In genomic region chr5:164132358-164132757, GRCh38 we compare ENCODE assay signal across 40 cellular contexts.
"Had no signal": no experiment of that assay in that cellular context is flagged by ENCODE, and none has a peak within 500 bp of the region (broad histone marks: within the 10 kb centered on the region; RNA-seq: fewer than 3 reads in every experiment).

No MANE protein-coding gene starts in this region.

- H3K4me1 ChIP-seq: adrenal gland, ascending aorta, body of pancreas, breast epithelium had no signal

- H3K36me3 Mint-ChIP-seq: activated naive CD4-positive, alpha-beta T cell treated with anti-CD3 and anti-CD28 coated beads, Interleukin-2, amount 10 ng/mL, durations not matched to agents 7 days and 5 days; activated naive CD4-positive, alpha-beta T cell treated with anti-CD3 and anti-CD28 coated beads, Interleukin-2, amount 50 U/mL, for 24 hours; activated naive CD8-positive, alpha-beta T cell treated with anti-CD3 and anti-CD28 coated beads for 36 hours; activated naive CD8-positive, alpha-beta T cell treated with anti-CD3 and anti-CD28 coated beads, Interleukin-2, amount 10 ng/mL, durations not matched to agents 7 days and 5 days had no signal

- H3K4me3 ChIP-seq: adrenal gland, ascending aorta, body of pancreas, breast epithelium, cardiac muscle cell had no signal

- H3K27ac ChIP-seq: adrenal gland, ascending aorta, body of pancreas, brain microvascular endothelial cell, breast epithelium, cardiac muscle cell had no signal

- H3K27me3 ChIP-seq: adrenal gland, ascending aorta, body of pancreas, brain microvascular endothelial cell, breast epithelium, cardiac muscle cell had no signal

- H3K27me3 Mint-ChIP-seq: activated naive CD4-positive, alpha-beta T cell treated with anti-CD3 and anti-CD28 coated beads, Interleukin-2, amount 10 ng/mL, durations not matched to agents 7 days and 5 days; activated naive CD4-positive, alpha-beta T cell treated with anti-CD3 and anti-CD28 coated beads, Interleukin-2, amount 50 U/mL, for 24 hours; activated naive CD8-positive, alpha-beta T cell; activated naive CD8-positive, alpha-beta T cell treated with anti-CD3 and anti-CD28 coated beads for 36 hours; activated naive CD8-positive, alpha-beta T cell treated with anti-CD3 and anti-CD28 coated beads, Interleukin-2, amount 10 ng/mL, durations not matched to agents 7 days and 5 days; activated naive CD8-positive, alpha-beta T cell treated with anti-CD3 and anti-CD28 coated beads, Interleukin-2, amount 50 U/mL, for 24 hours; activated T-cell treated with anti-CD3 and anti-CD28 coated beads, Interleukin-2, amount 50 U/mL, for 24 hours; activated T-helper 17 cell treated with anti-CD3 and anti-CD28 coated beads, Interleukin-2, amount 50 U/mL, for 72 hours; central memory CD8-positive, alpha-beta T cell had no signal

- H3K27ac Mint-ChIP-seq: activated naive CD4-positive, alpha-beta T cell treated with anti-CD3 and anti-CD28 coated beads for 36 hours; activated naive CD4-positive, alpha-beta T cell treated with anti-CD3 and anti-CD28 coated beads, Interleukin-2, amount 10 ng/mL, durations not matched to agents 7 days and 5 days; activated naive CD4-positive, alpha-beta T cell treated with anti-CD3 and anti-CD28 coated beads, Interleukin-2, amount 50 U/mL, for 24 hours; activated naive CD4-positive, alpha-beta T cell treated with anti-CD3 and anti-CD28 coated beads, Interleukin-2, amount 50 U/mL, for 72 hours; activated naive CD8-positive, alpha-beta T cell; activated naive CD8-positive, alpha-beta T cell treated with anti-CD3 and anti-CD28 coated beads for 36 hours; activated naive CD8-positive, alpha-beta T cell treated with anti-CD3 and anti-CD28 coated beads, Interleukin-2, amount 10 ng/mL, durations not matched to agents 7 days and 5 days; activated naive CD8-positive, alpha-beta T cell treated with anti-CD3 and anti-CD28 coated beads, Interleukin-2, amount 50 U/mL, for 24 hours; activated T-cell treated with anti-CD3 and anti-CD28 coated beads, Interleukin-2, amount 50 U/mL, for 24 hours; activated T-cell treated with anti-CD3 and anti-CD28 coated beads, Interleukin-2, amount 50 U/mL, for 72 hours; activated T-helper 1 cell treated with anti-CD3 and anti-CD28 coated beads, Interleukin-12 subunit alpha, Interleukin-12 subunit beta, Interleukin-2, Interleukin-4 antibody, amounts not matched to agents 30 ng/mL and 10 ng/mL and 1 ng/mL, durations not matched to agents 14 hours and 24 hours and 36 hours; activated T-helper 17 cell treated with anti-CD3 and anti-CD28 coated beads, Interleukin-2, amount 50 U/mL, for 72 hours; activated T-helper 2 cell treated with anti-CD3 and anti-CD28 coated beads, Interferon-gamma antibody, Interleukin-2, Interleukin-4, amounts not matched to agents 10 μg/mL and 5 μg/mL and 100 μg/mL, durations not matched to agents 14 hours and 24 hours and 36 hours; brain had no signal

- H3K4me1 Mint-ChIP-seq: activated naive CD4-positive, alpha-beta T cell treated with anti-CD3 and anti-CD28 coated beads, Interleukin-2, amount 10 ng/mL, durations not matched to agents 7 days and 5 days; activated naive CD4-positive, alpha-beta T cell treated with anti-CD3 and anti-CD28 coated beads, Interleukin-2, amount 50 U/mL, for 24 hours; activated naive CD8-positive, alpha-beta T cell treated with anti-CD3 and anti-CD28 coated beads for 36 hours; activated naive CD8-positive, alpha-beta T cell treated with anti-CD3 and anti-CD28 coated beads, Interleukin-2, amount 10 ng/mL, durations not matched to agents 7 days and 5 days; activated naive CD8-positive, alpha-beta T cell treated with anti-CD3 and anti-CD28 coated beads, Interleukin-2, amount 50 U/mL, for 24 hours; activated T-helper 17 cell treated with anti-CD3 and anti-CD28 coated beads, Interleukin-2, amount 50 U/mL, for 72 hours; brain; central memory CD8-positive, alpha-beta T cell had no signal

- ATAC-seq: activated naive CD4-positive, alpha-beta T cell treated with anti-CD3 and anti-CD28 coated beads, Interleukin-2, amount 50 U/mL, for 72 hours; activated naive CD8-positive, alpha-beta T cell treated with anti-CD3 and anti-CD28 coated beads, Interleukin-2, amount 50 U/mL, for 24 hours; activated T-cell treated with anti-CD3 and anti-CD28 coated beads, Interleukin-2, amount 50 U/mL, for 4 hours; activated T-cell treated with anti-CD3 and anti-CD28 coated beads, Interleukin-2, amount 50 U/mL, for 72 hours; activated T-helper 17 cell treated with anti-CD3 and anti-CD28 coated beads, Interleukin-2, amount 50 U/mL, for 72 hours; body of pancreas had no signal

- H3K36me3 ChIP-seq: adrenal gland, ascending aorta, brain microvascular endothelial cell, breast epithelium, cardiac muscle cell had no signal

- DNase-seq: activated effector memory CD4-positive, alpha-beta T cell treated with anti-CD3 and anti-CD28 coated beads, Interleukin-2, amount 50 U/mL, for 16 hours; activated effector memory CD4-positive, alpha-beta T cell treated with Interleukin-2 at 50 U/mL for 16 hours; activated gamma-delta T cell; activated gamma-delta T cell treated with Interleukin-2 at 50 U/mL for 16 hours; activated naive CD4-positive, alpha-beta T cell; activated naive CD4-positive, alpha-beta T cell treated with anti-CD3 and anti-CD28 coated beads for 36 hours; activated naive CD4-positive, alpha-beta T cell treated with anti-CD3 and anti-CD28 coated beads, Interleukin-2, amount 10 ng/mL, durations not matched to agents 7 days and 5 days; activated naive CD4-positive, alpha-beta T cell treated with anti-CD3 and anti-CD28 coated beads, Interleukin-2, amount 50 U/mL, for 16 hours; activated naive CD4-positive, alpha-beta T cell treated with Interleukin-2 at 50 U/mL for 16 hours; activated naive CD8-positive, alpha-beta T cell treated with anti-CD3 and anti-CD28 coated beads for 36 hours; activated naive CD8-positive, alpha-beta T cell treated with anti-CD3 and anti-CD28 coated beads, Interleukin-2, amount 10 ng/mL, durations not matched to agents 7 days and 5 days; activated naive CD8-positive, alpha-beta T cell treated with anti-CD3 and anti-CD28 coated beads, Interleukin-2, amount 50 U/mL, for 24 hours; activated T-cell treated with anti-CD3 and anti-CD28 coated beads, Interleukin-2, amount 50 U/mL, for 1 hour; activated T-cell treated with anti-CD3 and anti-CD28 coated beads, Interleukin-2, amount 50 U/mL, for 24 hours; activated T-cell treated with anti-CD3 and anti-CD28 coated beads, Interleukin-2, amount 50 U/mL, for 4 hours; activated T-cell treated with anti-CD3 and anti-CD28 coated beads, Interleukin-2, amount 50 U/mL, for 48 hours; activated T-cell treated with anti-CD3 and anti-CD28 coated beads, Interleukin-2, amount 50 U/mL, for 72 hours; adrenal gland; amniotic stem cell; amygdala; anterior cingulate cortex; aorta; body of pancreas; brain microvascular endothelial cell; caudate nucleus; central memory CD4-positive, alpha-beta T cell; cerebellar nuclear complex had no signal

- H3K4me3 Mint-ChIP-seq: activated naive CD4-positive, alpha-beta T cell treated with anti-CD3 and anti-CD28 coated beads for 36 hours; activated naive CD4-positive, alpha-beta T cell treated with anti-CD3 and anti-CD28 coated beads, Interleukin-2, amount 10 ng/mL, durations not matched to agents 7 days and 5 days; activated naive CD4-positive, alpha-beta T cell treated with anti-CD3 and anti-CD28 coated beads, Interleukin-2, amount 50 U/mL, for 24 hours; activated naive CD8-positive, alpha-beta T cell; activated naive CD8-positive, alpha-beta T cell treated with anti-CD3 and anti-CD28 coated beads for 36 hours; activated naive CD8-positive, alpha-beta T cell treated with anti-CD3 and anti-CD28 coated beads, Interleukin-2, amount 10 ng/mL, durations not matched to agents 7 days and 5 days; activated naive CD8-positive, alpha-beta T cell treated with anti-CD3 and anti-CD28 coated beads, Interleukin-2, amount 50 U/mL, for 24 hours; activated T-cell treated with anti-CD3 and anti-CD28 coated beads, Interleukin-2, amount 50 U/mL, for 24 hours; activated T-cell treated with anti-CD3 and anti-CD28 coated beads, Interleukin-2, amount 50 U/mL, for 4 hours; activated T-cell treated with anti-CD3 and anti-CD28 coated beads, Interleukin-2, amount 50 U/mL, for 72 hours; activated T-helper 1 cell treated with anti-CD3 and anti-CD28 coated beads, Interleukin-12 subunit alpha, Interleukin-12 subunit beta, Interleukin-2, Interleukin-4 antibody, amounts not matched to agents 30 ng/mL and 10 ng/mL and 1 ng/mL, durations not matched to agents 14 hours and 24 hours and 36 hours; activated T-helper 17 cell treated with anti-CD3 and anti-CD28 coated beads, Interleukin-2, amount 50 U/mL, for 72 hours; brain; central memory CD8-positive, alpha-beta T cell had no signal

- FAIRE-seq: astrocyte, bronchial epithelial cell had no signal

- H3K9me3 ChIP-seq: adrenal gland, ascending aorta had no signal
